In the genomic region with DNA sequence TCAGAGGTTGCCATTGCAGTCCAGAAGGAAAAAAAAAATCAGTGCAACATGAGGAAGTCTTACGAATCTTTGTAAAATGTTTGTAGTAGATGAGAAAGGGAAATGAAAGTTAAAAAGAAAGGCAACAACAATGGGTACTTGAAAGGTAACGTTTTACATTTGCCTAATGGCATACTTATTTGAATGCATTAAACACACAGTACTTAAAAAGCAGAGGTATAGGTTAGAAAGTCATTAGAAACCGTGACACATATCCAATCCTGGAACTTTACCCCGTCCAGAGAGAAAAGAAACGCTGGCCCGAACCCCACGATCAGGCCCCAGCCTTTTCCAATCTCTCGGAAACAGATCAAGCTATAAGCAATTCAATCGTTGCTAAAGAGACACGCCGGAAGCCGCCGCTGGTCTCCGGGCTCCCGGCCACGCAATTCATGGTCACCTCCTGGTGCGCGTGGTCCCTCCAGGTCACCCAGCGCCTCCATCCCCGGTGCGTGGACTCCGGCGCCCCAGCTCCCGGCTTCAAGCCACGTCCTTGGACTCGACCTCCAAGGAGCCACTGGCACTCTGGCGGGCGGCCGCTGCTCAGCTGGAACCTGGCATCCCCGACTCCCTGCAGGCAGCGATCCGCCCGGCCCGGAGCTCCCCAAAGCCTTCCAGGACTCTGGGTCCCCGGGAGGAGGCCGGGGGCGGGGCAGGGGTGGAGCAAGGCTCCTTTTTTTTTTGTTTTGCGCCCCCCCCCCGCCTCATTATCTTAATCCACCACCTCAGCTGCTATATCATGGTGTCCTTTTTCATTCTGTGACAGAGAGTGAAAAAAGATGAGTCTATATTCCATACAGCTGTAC, we compare ENCODE assay signal across 2 cellular contexts.
A peak's percentile ranks its signal among the peaks of the same experiment; 100 is the strongest.
TF ChIP-seq lines count a peak whose summit lies in the region.

TSS of gene SLC18B1 (minus strand) at position 663 of the 845 bp plus-strand sequence. CDS start at position 482, 181 bp downstream.

TF ChIP-seq in HEK293T, 16 proteins besides CTCF, POLR2A, EP300 and RAD21:
- TF ChIP-seq TARDBP (IDR thresholded peaks at IDR 0.05): no peak
- no peak for TF ChIP-seq FOXK2 (IDR thresholded peaks at IDR 0.05)
- no peak for TF ChIP-seq LEF1 (IDR thresholded peaks at IDR 0.05; ENCODE audit: borderline replicate concordance)
- no peak for TF ChIP-seq NFRKB (IDR thresholded peaks at IDR 0.05)
- TF ChIP-seq ARNT (IDR thresholded peaks at IDR 0.05): no peak
- TF ChIP-seq HDGF (IDR thresholded peaks at IDR 0.05; ENCODE audit: borderline replicate concordance): no peak
- TF ChIP-seq, protein P1, sequence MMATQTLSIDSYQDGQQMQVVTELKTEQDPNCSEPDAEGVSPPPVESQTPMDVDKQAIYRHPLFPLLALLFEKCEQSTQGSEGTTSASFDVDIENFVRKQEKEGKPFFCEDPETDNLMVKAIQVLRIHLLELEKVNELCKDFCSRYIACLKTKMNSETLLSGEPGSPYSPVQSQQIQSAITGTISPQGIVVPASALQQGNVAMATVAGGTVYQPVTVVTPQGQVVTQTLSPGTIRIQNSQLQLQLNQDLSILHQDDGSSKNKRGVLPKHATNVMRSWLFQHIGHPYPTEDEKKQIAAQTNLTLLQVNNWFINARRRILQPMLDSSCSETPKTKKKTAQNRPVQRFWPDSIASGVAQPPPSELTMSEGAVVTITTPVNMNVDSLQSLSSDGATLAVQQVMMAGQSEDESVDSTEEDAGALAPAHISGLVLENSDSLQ (IDR thresholded peaks at IDR 0.05): no peak
- no peak for TF ChIP-seq ELF4 (IDR thresholded peaks at IDR 0.05)
- no peak for TF ChIP-seq SP1 (IDR thresholded peaks at IDR 0.05)
- no peak for TF ChIP-seq CTBP1 (IDR thresholded peaks at IDR 0.05; ENCODE audit: borderline replicate concordance)
- TF ChIP-seq FOXM1 (IDR thresholded peaks at IDR 0.05; ENCODE audit: borderline replicate concordance): no peak
- TF ChIP-seq BHLHE40 (IDR thresholded peaks at IDR 0.05; ENCODE audit: borderline replicate concordance): no peak
- no peak for TF ChIP-seq L3MBTL2 (conservative IDR thresholded peaks at IDR 0.05)
- TF ChIP-seq ZNF384 (IDR thresholded peaks at IDR 0.05): no peak; the same call in 1 of the 2 replicates
- no peak for TF ChIP-seq FOXA1 (IDR thresholded peaks at IDR 0.05)

TF ChIP-seq in H1, 55 proteins besides CTCF, POLR2A, EP300 and RAD21:
- TF ChIP-seq SIN3A (conservative IDR thresholded peaks at IDR 0.05 in 1 of 2, IDR thresholded peaks at IDR 0.05 in 1 of 2; ENCODE audit: low read depth in 1 of 2, low read length in 2 of 2) (peak in 1 of 2 experiments; percentile 73; a peak in 2 of 4 replicates), PHF8 (conservative IDR thresholded peaks at IDR 0.05; ENCODE audit: low read depth, low read length) (peak; percentile 65), ASH2L (IDR thresholded peaks at IDR 0.05; ENCODE audit: low read length) (peak; percentile 71), POLR2AphosphoS5 (IDR thresholded peaks at IDR 0.05; ENCODE audit: low read depth, low read length) (0 out of 2 replicates have a peak, but pooled peaks have one; percentile 56), TBP (IDR thresholded peaks at IDR 0.05; ENCODE audit: low read depth, low read length) (peak; percentile 41), KDM4A (IDR thresholded peaks at IDR 0.05; ENCODE audit: low read depth, low read length, severe bottlenecking) (peak; percentile 86), SUZ12 (IDR thresholded peaks at IDR 0.05; ENCODE audit: low read length) (no peak), TAF1 (IDR thresholded peaks at IDR 0.05; ENCODE audit: low read depth, low read length) (peak; percentile 60; the same call in 1 of the 2 replicates), POU5F1 (IDR thresholded peaks at IDR 0.05; ENCODE audit: low read depth, low read length) (no peak), CBX8 (IDR thresholded peaks at IDR 0.05; ENCODE audit: borderline replicate concordance, low read depth, low read length) (no peak)
- TF ChIP-seq, protein P2, sequence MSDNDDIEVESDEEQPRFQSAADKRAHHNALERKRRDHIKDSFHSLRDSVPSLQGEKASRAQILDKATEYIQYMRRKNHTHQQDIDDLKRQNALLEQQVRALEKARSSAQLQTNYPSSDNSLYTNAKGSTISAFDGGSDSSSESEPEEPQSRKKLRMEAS (IDR thresholded peaks at IDR 0.05): 0 out of 2 replicates have a peak, but pooled peaks have one; percentile 13
- TF ChIP-seq, protein P3, sequence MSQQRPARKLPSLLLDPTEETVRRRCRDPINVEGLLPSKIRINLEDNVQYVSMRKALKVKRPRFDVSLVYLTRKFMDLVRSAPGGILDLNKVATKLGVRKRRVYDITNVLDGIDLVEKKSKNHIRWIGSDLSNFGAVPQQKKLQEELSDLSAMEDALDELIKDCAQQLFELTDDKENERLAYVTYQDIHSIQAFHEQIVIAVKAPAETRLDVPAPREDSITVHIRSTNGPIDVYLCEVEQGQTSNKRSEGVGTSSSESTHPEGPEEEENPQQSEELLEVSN (IDR thresholded peaks at IDR 0.05): no peak
TF ChIP-seq in H1: peak in this region for 8.
